11 cellular contexts compared by ENCODE assay signal in the genomic region with DNA sequence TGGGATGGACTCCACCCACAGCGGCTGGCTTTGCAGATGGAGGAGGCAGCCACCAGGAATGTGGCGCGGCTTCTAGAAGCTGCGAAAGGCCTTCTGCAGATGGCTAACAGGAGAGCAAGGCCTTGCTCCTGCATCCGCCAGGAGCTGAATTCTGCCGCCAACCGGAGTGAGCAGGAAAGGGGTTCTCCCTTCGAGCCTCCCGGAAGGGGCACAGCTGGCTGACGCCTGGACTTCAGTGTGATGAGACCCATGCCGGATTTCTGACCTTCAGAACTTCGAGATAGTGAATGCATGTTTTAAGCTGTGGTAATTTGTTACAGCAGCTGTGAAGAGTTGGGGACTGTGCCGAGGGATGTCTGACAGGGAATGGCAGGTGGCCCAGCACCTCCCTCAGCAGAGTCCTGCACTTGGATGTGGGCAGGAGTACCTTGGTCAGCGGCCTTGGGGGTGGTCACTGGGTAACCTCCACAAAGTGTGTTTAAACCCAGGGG. TPM values are rescaled to one million over a fixed set of nuclear protein-coding genes. Genes with fewer than 3 reads are reported as not detected.
DNase-seq lines count a peak whose midpoint lies in the region; ATAC-seq and TF ChIP-seq lines count a peak whose summit lies in the region.
"Had no signal": no experiment of that assay in that cellular context is flagged by ENCODE, and none has a peak within 500 bp of the region (broad histone marks: within the 10 kb centered on the region; RNA-seq: fewer than 3 reads in every experiment).

No MANE protein-coding gene starts in this region.

- peaks cover 51% of the 10 kb centered on the region for H3K4me1 ChIP-seq in CD8-positive, alpha-beta T cell (ENCODE audit: insufficient read depth, low read length)

- DNase-seq in CD8-positive, alpha-beta T cell: no peak
- DNase-seq in SK-N-MC (ENCODE audit: low read depth, low spot score): no peak
- no peak for DNase-seq in Right ventricle myocardium superior
- no peak for DNase-seq in progenitor cell of endocrine pancreas (ENCODE audit: low spot score, unreplicated experiment)
- no peak for DNase-seq in G401 (ENCODE audit: low spot score)
- DNase-seq in NCI-H146 (lab: John Stamatoyannopoulos, UW): no peak
- DNase-seq: effector CD8-positive, alpha-beta T cell; NCI-H2029 treated with DMSO at 0.1 percent for 48 hours had no signal

- peaks cover 71% of the 10 kb centered on the region for H3K4me1 Mint-ChIP-seq in CD8-positive, alpha-beta T cell (ENCODE audit: low read depth)
- H3K4me1 Mint-ChIP-seq in progenitor cell of endocrine pancreas (ENCODE audit: low read depth): peaks cover 5% of the 10 kb centered on the region

- H3K4me3 ChIP-seq in CD8-positive, alpha-beta T cell (ENCODE audit: low read depth, low read length): no peak overlapping the region
- no peak overlapping the region for H3K4me3 ChIP-seq in SK-N-MC
- H3K4me3 ChIP-seq: thoracic aorta had no signal

- no peak for ATAC-seq in CD8-positive, alpha-beta T cell
- ATAC-seq in Right ventricle myocardium superior (ENCODE audit: poor library complexity): peak; percentile 11
- ATAC-seq in HG02840 (IDR thresholded peaks at IDR 0.05; ENCODE audit: low FRiP score, unreplicated experiment): no peak
- ATAC-seq in HG03442 (IDR thresholded peaks at IDR 0.05; ENCODE audit: unreplicated experiment): no peak

- H3K36me3 ChIP-seq in CD8-positive, alpha-beta T cell (ENCODE audit: insufficient read depth, low read length): no peaks in the 10 kb centered on the region
- H3K36me3 ChIP-seq in SK-N-MC (ENCODE audit: insufficient read depth, low read length): no peaks in the 10 kb centered on the region
- H3K36me3 ChIP-seq: thoracic aorta had no signal

- no peak for TF ChIP-seq CTCF in CD8-positive, alpha-beta T cell (IDR thresholded peaks at IDR 0.05)
- no peak for TF ChIP-seq CTCF in progenitor cell of endocrine pancreas (IDR thresholded peaks at IDR 0.05; ENCODE audit: unreplicated experiment)

- H3K27ac ChIP-seq in CD8-positive, alpha-beta T cell (ENCODE audit: low read depth, low read length): no peak overlapping the region
- 0 out of 2 replicates have a peak overlapping the region, but pooled peaks have one; percentile 46 for H3K27ac ChIP-seq in SK-N-MC

- H3K27ac Mint-ChIP-seq in CD8-positive, alpha-beta T cell: peak overlapping the region; percentile 92
- peak overlapping the region; percentile 41 for H3K27ac Mint-ChIP-seq in progenitor cell of endocrine pancreas

- in situ Hi-C loops in G401 (cut with HindIII; ENCODE audit: low sequenced_read_pairs): no loop called here

- no peaks in the 10 kb centered on the region for H3K9me3 ChIP-seq in CD8-positive, alpha-beta T cell (ENCODE audit: low read length)
- no peaks in the 10 kb centered on the region for H3K9me3 ChIP-seq in SK-N-MC (ENCODE audit: low read depth, low read length)
- H3K9me3 ChIP-seq: thoracic aorta had no signal

- H3K4me3 Mint-ChIP-seq in CD8-positive, alpha-beta T cell: no peak overlapping the region
- H3K4me3 Mint-ChIP-seq in progenitor cell of endocrine pancreas (ENCODE audit: low read depth): no peak overlapping the region

- H3K9ac ChIP-seq in SK-N-MC (ENCODE audit: insufficient read length): no peak overlapping the region

- H3K27me3 ChIP-seq in CD8-positive, alpha-beta T cell (ENCODE audit: insufficient read depth, low read length): no peaks in the 10 kb centered on the region

- peaks cover 51% of the 10 kb centered on the region for H3K36me3 Mint-ChIP-seq in CD8-positive, alpha-beta T cell
- peaks cover 1% of the 10 kb centered on the region for H3K36me3 Mint-ChIP-seq in progenitor cell of endocrine pancreas (ENCODE audit: insufficient read depth)

- CTCF ChIA-PET in CD8-positive, alpha-beta T cell (lab: Charles Lee): interaction anchor here (1.0 to 1.5 kb wide), 3 partner anchors 10 to 34 kb away, joined by 3 to 8 read pairs (median 5); no protein-coding TSS in a partner anchor

- H3K9me3 Mint-ChIP-seq in CD8-positive, alpha-beta T cell: no peaks in the 10 kb centered on the region
- no peaks in the 10 kb centered on the region for H3K9me3 Mint-ChIP-seq in progenitor cell of endocrine pancreas (ENCODE audit: low read depth)

- intact Hi-C loops in CD8-positive, alpha-beta T cell (cut with DNase I, micrococcal nuclease): no loop called here
- intact Hi-C loops in Right ventricle myocardium superior (cut with DNase I): no loop called here

- POLR2A ChIA-PET in CD8-positive, alpha-beta T cell (lab: Charles Lee): interaction anchor here (0.7 to 1.1 kb wide), 2 partner anchors 34 to 49 kb away, joined by 3 read pairs; no protein-coding TSS in a partner anchor

- no peaks in the 10 kb centered on the region for H3K27me3 Mint-ChIP-seq in CD8-positive, alpha-beta T cell (ENCODE audit: low read depth)
- no peaks in the 10 kb centered on the region for H3K27me3 Mint-ChIP-seq in progenitor cell of endocrine pancreas

RNA-seq across cellular contexts. Expression of gene TBC1D22A, which starts 7.7 kb away (rescaled TPM):
- 10 to 100 TPM; 21.8 to 27.4 TPM for total RNA-seq in CD8-positive, alpha-beta T cell
- total RNA-seq in Right ventricle myocardium superior (14.0 TPM), progenitor cell of endocrine pancreas (23.2 and 24.2 TPM in 2 replicates)
- total RNA-seq in G401 (2014; rRNA removed; shearing (Covaris generic)): 11.1 and 14.1 TPM in 2 replicates

RNA-seq across cellular contexts. Expression of gene CERK, which starts 32.1 kb away (rescaled TPM):
- 10 to 100 TPM; 93.5 to 95.0 TPM for total RNA-seq in CD8-positive, alpha-beta T cell
- total RNA-seq in Right ventricle myocardium superior (69.0 TPM), progenitor cell of endocrine pancreas (59.2 and 62.0 TPM in 2 replicates)
- 50.3 and 70.0 TPM in 2 replicates for total RNA-seq in G401 (2014; rRNA removed; shearing (Covaris generic))
